Comparison of ENCODE assay signal across 37 cellular contexts in the genomic region with DNA sequence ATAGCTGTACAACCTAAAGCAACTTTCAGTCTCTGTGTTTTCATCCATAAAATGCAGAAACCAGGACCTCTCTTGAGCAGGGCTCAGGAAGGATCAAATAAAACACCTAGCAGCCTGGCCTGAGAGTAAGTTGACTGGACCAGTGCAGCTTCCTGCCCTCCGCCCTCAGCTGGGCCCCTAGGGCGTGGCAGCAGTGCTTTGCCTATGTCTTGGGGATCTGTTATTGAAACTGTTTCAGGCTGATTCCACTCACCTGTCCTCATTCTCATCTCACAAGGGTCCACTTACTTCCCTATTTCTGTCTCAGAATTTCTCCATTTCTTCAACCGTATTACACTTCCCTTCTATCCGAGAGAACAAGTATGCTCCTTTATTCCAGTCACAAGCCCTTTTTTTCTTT. TPM values are rescaled to one million over a fixed set of nuclear protein-coding genes. Genes with fewer than 3 reads are reported as not detected.
"Had no signal": no experiment of that assay in that cellular context is flagged by ENCODE, and none has a peak within 500 bp of the region (broad histone marks: within the 10 kb centered on the region; RNA-seq: fewer than 3 reads in every experiment).

No MANE protein-coding gene starts in this region.

- H3K4me1 Mint-ChIP-seq: immature natural killer cell; naive thymus-derived CD8-positive, alpha-beta T cell; neural crest cell had no signal

- H3K9me3 ChIP-seq: right atrium auricular region, tibial nerve had no signal

- H3K27me3 ChIP-seq: brain microvascular endothelial cell, dorsolateral prefrontal cortex, right atrium auricular region, tibial nerve had no signal

- H3K27ac ChIP-seq: brain microvascular endothelial cell, coronary artery, parathyroid adenoma, right atrium auricular region, tibial nerve had no signal

- H3K4me3 Mint-ChIP-seq: activated CD4-positive, alpha-beta T cell treated with anti-CD3 and anti-CD28 coated beads, Interleukin-2, amount 10 ng/mL, durations not matched to agents 7 days and 5 days; activated CD8-positive, alpha-beta T cell treated with anti-CD3 and anti-CD28 coated beads for 36 hours; activated T-cell treated with anti-CD3 and anti-CD28 coated beads, Interleukin-2, amount 50 U/mL, for 4 hours; activated T-helper 17 cell treated with anti-CD3 and anti-CD28 coated beads, Interleukin-2, amount 50 U/mL, for 72 hours; immature natural killer cell; memory B cell; naive thymus-derived CD8-positive, alpha-beta T cell; neural crest cell had no signal

- H3K9ac ChIP-seq: parathyroid adenoma had no signal

- DNase-seq: activated CD4-positive, alpha-beta T cell treated with anti-CD3 and anti-CD28 coated beads, Interleukin-2, amount 10 ng/mL, durations not matched to agents 7 days and 5 days; activated CD4-positive, CD25-positive, alpha-beta regulatory T cell treated with anti-CD3 and anti-CD28 coated beads, Interleukin-2, amount 50 U/mL, for 72 hours; activated CD8-positive, alpha-beta T cell treated with anti-CD3 and anti-CD28 coated beads for 36 hours; activated gamma-delta T cell treated with Interleukin-2 at 50 U/mL for 16 hours; activated naive CD4-positive, alpha-beta T cell treated with anti-CD3 and anti-CD28 coated beads, Interleukin-2, amount 50 U/mL, for 16 hours; activated T-cell treated with anti-CD3 and anti-CD28 coated beads, Interleukin-2, amount 50 U/mL, for 4 hours; amniotic stem cell; brain microvascular endothelial cell; effector memory CD4-positive, alpha-beta T cell; head of caudate nucleus; hippocampal formation; immature natural killer cell; kidney; midbrain; naive thymus-derived CD8-positive, alpha-beta T cell; occipital lobe; stimulated activated CD4-positive, alpha-beta T cell treated with anti-CD3 and anti-CD28 coated beads, Interleukin-15, amount 100 ng/mL, for 24 hours; stimulated activated CD4-positive, alpha-beta T cell treated with anti-CD3 and anti-CD28 coated beads, Interleukin-2, amount 100 ng/mL, for 24 hours; stimulated activated naive CD4-positive, alpha-beta T cell treated with Interleukin-2 at 50 U/mL for 16 hours had no signal

- H3K9me3 Mint-ChIP-seq: activated CD4-positive, alpha-beta T cell treated with anti-CD3 and anti-CD28 coated beads, Interleukin-2, amount 10 ng/mL, durations not matched to agents 7 days and 5 days; activated CD8-positive, alpha-beta T cell treated with anti-CD3 and anti-CD28 coated beads for 36 hours; activated T-cell treated with anti-CD3 and anti-CD28 coated beads, Interleukin-2, amount 50 U/mL, for 4 hours; activated T-helper 17 cell treated with anti-CD3 and anti-CD28 coated beads, Interleukin-2, amount 50 U/mL, for 72 hours; immature natural killer cell; memory B cell; naive thymus-derived CD8-positive, alpha-beta T cell; neural crest cell had no signal

- H3K27me3 Mint-ChIP-seq: activated CD4-positive, alpha-beta T cell treated with anti-CD3 and anti-CD28 coated beads, Interleukin-2, amount 10 ng/mL, durations not matched to agents 7 days and 5 days; activated CD8-positive, alpha-beta T cell treated with anti-CD3 and anti-CD28 coated beads for 36 hours; activated T-helper 17 cell treated with anti-CD3 and anti-CD28 coated beads, Interleukin-2, amount 50 U/mL, for 72 hours; memory B cell; naive thymus-derived CD8-positive, alpha-beta T cell had no signal

- H3K4me3 ChIP-seq: coronary artery, dorsolateral prefrontal cortex, right atrium auricular region, smooth muscle cell, tibial nerve had no signal

- ATAC-seq: activated CD8-positive, alpha-beta T cell treated with anti-CD3 and anti-CD28 coated beads for 36 hours; activated T-cell treated with anti-CD3 and anti-CD28 coated beads, Interleukin-2, amount 50 U/mL, for 4 hours; activated T-helper 17 cell treated with anti-CD3 and anti-CD28 coated beads, Interleukin-2, amount 50 U/mL, for 72 hours; naive thymus-derived CD8-positive, alpha-beta T cell had no signal

- H3K4me1 ChIP-seq: parathyroid adenoma, right atrium auricular region, tibial nerve had no signal

- H3K27ac Mint-ChIP-seq: activated CD4-positive, alpha-beta T cell treated with anti-CD3 and anti-CD28 coated beads, Interleukin-2, amount 10 ng/mL, durations not matched to agents 7 days and 5 days; activated CD8-positive, alpha-beta T cell treated with anti-CD3 and anti-CD28 coated beads for 36 hours; immature natural killer cell had no signal

RNA-seq across cellular contexts. Expression of gene LDLRAD1, which starts 54.5 kb away (rescaled TPM):
- total RNA-seq: activated CD4-positive, alpha-beta T cell treated with anti-CD3 and anti-CD28 coated beads, Interleukin-2, amount 10 ng/mL, durations not matched to agents 7 days and 5 days; activated CD8-positive, alpha-beta T cell treated with anti-CD3 and anti-CD28 coated beads for 36 hours; activated T-cell treated with anti-CD3 and anti-CD28 coated beads, Interleukin-2, amount 50 U/mL, for 4 hours; activated T-helper 17 cell treated with anti-CD3 and anti-CD28 coated beads, Interleukin-2, amount 50 U/mL, for 72 hours; astrocyte; cardiac septum; cerebellum; fibroblast of lung; fibroblast of villous mesenchyme; kidney; lower leg skin; naive thymus-derived CD8-positive, alpha-beta T cell; neural crest cell; occipital lobe; pulmonary artery endothelial cell; right atrium auricular region; smooth muscle cell; temporal lobe; tibial nerve; ureter had no signal
- polyA plus RNA-seq: fibroblast of lung; immature natural killer cell; naive thymus-derived CD8-positive, alpha-beta T cell; smooth muscle cell had no signal
